15 cellular contexts compared by ENCODE assay signal in the genomic region with DNA sequence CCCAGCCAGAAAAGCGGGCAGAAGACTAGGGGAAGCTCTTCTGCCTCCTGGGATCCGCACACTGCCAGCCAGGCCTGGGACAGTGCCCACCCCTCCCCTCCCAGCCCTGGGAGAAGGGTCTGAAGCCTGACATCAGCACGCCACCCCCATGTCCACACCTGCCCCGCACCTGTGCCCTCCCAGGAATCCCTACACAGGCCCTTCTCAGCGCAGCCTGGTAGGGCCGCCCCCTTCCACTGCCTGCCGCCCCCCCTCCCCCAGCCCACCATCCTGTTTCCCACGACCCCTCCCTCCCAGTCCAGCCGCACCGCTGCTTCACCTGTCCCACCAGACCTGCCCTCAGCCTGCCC. TPM values are rescaled to one million over a fixed set of nuclear protein-coding genes. Genes with fewer than 3 reads are reported as not detected.
A peak's percentile ranks its signal among the peaks of the same experiment; 100 is the strongest.
DNase-seq lines count a peak whose midpoint lies in the region; ATAC-seq and TF ChIP-seq lines count a peak whose summit lies in the region.
"Had no signal": no experiment of that assay in that cellular context is flagged by ENCODE, and none has a peak within 500 bp of the region (broad histone marks: within the 10 kb centered on the region; RNA-seq: fewer than 3 reads in every experiment).

No MANE protein-coding gene starts in this region.

- intact Hi-C loops in upper lobe of right lung (cut with DNase I) = no loop called here

- H3K36me3 Mint-ChIP-seq in H9 (ENCODE audit: insufficient read depth in 1 of 3, low read depth in 3 of 3) = no peaks in the 10 kb centered on the region; a peak in 1 of 7 replicates

- H3K56ac ChIP-seq in H9 (ENCODE audit: insufficient read length, low read depth, low read length) = no peak overlapping the region

- H3T11ph ChIP-seq in H9 (ENCODE audit: low read length) = no peak overlapping the region

- H3K18ac ChIP-seq in H9 (ENCODE audit: insufficient read length, low read depth, low read length) (no peak overlapping the region), trophoblast cell (ENCODE audit: low read length) (no peak overlapping the region)

- WGBS in H9 (ENCODE audit: extremely low coverage, insufficient read length, low lambda C conversion rate) = no CpG with 5 or more reads among the region's 10 CpGs
- no CpG with 5 or more reads among the region's 10 CpGs for WGBS in trophoblast cell (ENCODE audit: extremely low coverage, insufficient coverage, insufficient read length)

- no peak overlapping the region for H2BK5ac ChIP-seq in H9 (ENCODE audit: insufficient read length, low read length)
- H2BK5ac ChIP-seq in trophoblast cell (ENCODE audit: low read depth, low read length, poor library complexity) = no peak overlapping the region

- no peak overlapping the region for H3K27ac ChIP-seq in H9 (ENCODE audit: insufficient read length, low read depth, low read length)
- H3K27ac ChIP-seq in SK-N-MC = no peak overlapping the region
- no peak overlapping the region for H3K27ac ChIP-seq in trophoblast cell (ENCODE audit: low read depth, low read length)
- H3K27ac ChIP-seq in upper lobe of right lung = no peak overlapping the region
- H3K27ac ChIP-seq: psoas muscle, thoracic aorta had no signal

- H3K23me2 ChIP-seq in H9 (ENCODE audit: insufficient read length, low read depth, low read length, poor library complexity, severe bottlenecking) = peaks cover 3% of the 10 kb centered on the region

- H3K27me3 Mint-ChIP-seq in H9 (ENCODE audit: low read depth) = peaks cover 83% of the 10 kb centered on the region

- TF ChIP-seq CTCF in H9 (conservative IDR thresholded peaks at IDR 0.05) = no peak
- TF ChIP-seq CTCF in upper lobe of right lung (IDR thresholded peaks at IDR 0.05) = no peak

- H3K4me1 ChIP-seq in H9 (ENCODE audit: insufficient read depth, low read length) = no peaks in the 10 kb centered on the region
- peaks cover 0 to 3% of the 10 kb centered on the region in 2 experiments for H3K4me1 ChIP-seq in trophoblast cell (ENCODE audit: control insufficient read depth in 1 of 2, insufficient read depth in 2 of 2, low read length in 2 of 2)
- peaks cover 7% of the 10 kb centered on the region for H3K4me1 ChIP-seq in upper lobe of right lung
- H3K4me1 ChIP-seq: psoas muscle had no signal

- H4K20me1 ChIP-seq in H9 (ENCODE audit: control insufficient read depth, insufficient read depth, insufficient read length) = no peaks in the 10 kb centered on the region

- no peak overlapping the region for H2BK20ac ChIP-seq in H9 (ENCODE audit: low read depth, low read length, poor library complexity, severe bottlenecking)

- H3K9me3 ChIP-seq in H9 (ENCODE audit: control insufficient read depth, low read depth, low read length) (no peaks in the 10 kb centered on the region), SK-N-MC (ENCODE audit: low read depth, low read length) (no peaks in the 10 kb centered on the region), iPS-18c (ENCODE audit: control insufficient read depth, insufficient read depth, low read length) (no peaks in the 10 kb centered on the region), trophoblast cell (ENCODE audit: insufficient read depth, low read depth, low read length) (peaks cover 5% of the 10 kb centered on the region), upper lobe of right lung (no peaks in the 10 kb centered on the region)
- H3K9me3 ChIP-seq: psoas muscle, thoracic aorta had no signal

- no peaks in the 10 kb centered on the region; a peak in 1 of 5 replicates for H3K9me3 Mint-ChIP-seq in H9
- H3K9me3 Mint-ChIP-seq: activated B cell treated with CpG ODN at 0.5 μM for 24 hours; activated T-helper 17 cell treated with anti-CD3 and anti-CD28 coated beads, Interleukin-2, amount 50 U/mL, for 72 hours; central memory CD8-positive, alpha-beta T cell; IgD-negative memory B cell had no signal

- H3K4ac ChIP-seq in H9 (ENCODE audit: low read depth, low read length) (no peak overlapping the region), trophoblast cell (ENCODE audit: low read depth, low read length) (no peak overlapping the region)

- no peak overlapping the region for H2BK12ac ChIP-seq in H9 (ENCODE audit: insufficient read length, low read depth, low read length)
- no peak overlapping the region for H2BK12ac ChIP-seq in trophoblast cell (ENCODE audit: low read length)

- H2AFZ ChIP-seq in H9 (ENCODE audit: low read length) (no peak overlapping the region), trophoblast cell (ENCODE audit: insufficient read depth, low read length, poor library complexity) (no peak overlapping the region)

- H3K79me1 ChIP-seq in H9 (ENCODE audit: insufficient read depth, low read depth, low read length, poor library complexity, severe bottlenecking) (no peaks in the 10 kb centered on the region), trophoblast cell (ENCODE audit: low read length) (no peaks in the 10 kb centered on the region)

- no peak overlapping the region for H2BK15ac ChIP-seq in H9 (ENCODE audit: low read depth, low read length)

- peak overlapping the region; percentile 74 for H3K4me3 ChIP-seq in SK-N-MC
- H3K4me3 ChIP-seq in iPS-18c (ENCODE audit: insufficient read depth, low read depth, low read length) = peak overlapping the region; percentile 64
- no peak overlapping the region for H3K4me3 ChIP-seq in trophoblast cell (ENCODE audit: low read depth, low read length)
- H3K4me3 ChIP-seq in upper lobe of right lung = no peak overlapping the region
- H3K4me3 ChIP-seq: psoas muscle had no signal

- H3K79me2 ChIP-seq in H9 (ENCODE audit: insufficient read depth, low read length) = no peaks in the 10 kb centered on the region
- H3K79me2 ChIP-seq in trophoblast cell (ENCODE audit: control insufficient read depth, insufficient read depth, low read length, poor library complexity) = no peaks in the 10 kb centered on the region

- H3K27ac Mint-ChIP-seq in H9 = no peak overlapping the region
- H3K27ac Mint-ChIP-seq: activated B cell treated with CpG ODN at 0.5 μM for 24 hours; activated T-helper 17 cell treated with anti-CD3 and anti-CD28 coated beads, Interleukin-2, amount 50 U/mL, for 72 hours; IgD-negative memory B cell had no signal

- no peak overlapping the region for H2AK5ac ChIP-seq in H9 (ENCODE audit: insufficient read length, low read length)
- no peak overlapping the region for H2AK5ac ChIP-seq in trophoblast cell (ENCODE audit: low read length)

- H2BK120ac ChIP-seq in H9 (ENCODE audit: low read depth, low read length, poor library complexity, severe bottlenecking) (no peak overlapping the region), trophoblast cell (ENCODE audit: insufficient read depth, low read length, poor library complexity) (no peak overlapping the region)

- H3K36me3 ChIP-seq in SK-N-MC (ENCODE audit: insufficient read depth, low read length) (no peaks in the 10 kb centered on the region), trophoblast cell (ENCODE audit: control insufficient read depth in 1 of 2, insufficient read depth in 2 of 2, low read length in 2 of 2) (no peaks in the 10 kb centered on the region), upper lobe of right lung (no peaks in the 10 kb centered on the region)
- H3K36me3 ChIP-seq: thoracic aorta had no signal

- no peak for ATAC-seq in GM18867 (IDR thresholded peaks at IDR 0.05; ENCODE audit: unreplicated experiment)
- no peak for ATAC-seq in upper lobe of right lung

- DNase-seq in H9 (no peak), SK-N-MC (ENCODE audit: low read depth, low spot score) (no peak), trophoblast cell (no peak), NCI-H1417 (lab: John Stamatoyannopoulos, UW) (no peak), upper lobe of right lung (no peak)

- peaks cover 2 to 10% of the 10 kb centered on the region in 2 experiments for H3K4me1 Mint-ChIP-seq in H9
- H3K4me1 Mint-ChIP-seq: activated T-helper 17 cell treated with anti-CD3 and anti-CD28 coated beads, Interleukin-2, amount 50 U/mL, for 72 hours; central memory CD8-positive, alpha-beta T cell had no signal

- H4K8ac ChIP-seq in H9 (replicated peaks; ENCODE audit: insufficient read length, low read depth, low read length) = no peak overlapping the region
- H4K8ac ChIP-seq in trophoblast cell (ENCODE audit: low read depth, low read length) = no peak overlapping the region

- H3K27me3 ChIP-seq in H9 (ENCODE audit: insufficient read depth, low read length) (peaks cover 3% of the 10 kb centered on the region; the same call in 1 of the 2 replicates), trophoblast cell (ENCODE audit: insufficient read depth, low read length) (peaks cover 1% of the 10 kb centered on the region), upper lobe of right lung (peaks cover 36% of the 10 kb centered on the region)

- H3K4me2 ChIP-seq in H9 (ENCODE audit: insufficient read depth, insufficient read length, low read length) (peak overlapping the region; percentile 66), trophoblast cell (ENCODE audit: low read length) (peak overlapping the region; percentile 70)

- H3K23ac ChIP-seq in H9 (ENCODE audit: insufficient read length, low read depth, low read length) (no peak overlapping the region), trophoblast cell (ENCODE audit: low read length) (no peak overlapping the region)

- no peak overlapping the region for H4K91ac ChIP-seq in H9 (ENCODE audit: insufficient read length, low read depth, low read length)
- H4K91ac ChIP-seq in trophoblast cell (ENCODE audit: low read depth, low read length) = no peak overlapping the region

- no peak overlapping the region for H3K14ac ChIP-seq in H9 (ENCODE audit: insufficient read depth, low read length)
- no peak overlapping the region for H3K14ac ChIP-seq in trophoblast cell (ENCODE audit: low read length)

- no peak overlapping the region for H3K9ac ChIP-seq in H9 (ENCODE audit: extremely low read depth, insufficient read length, low read length)
- H3K9ac ChIP-seq in SK-N-MC (ENCODE audit: insufficient read length) = no peak overlapping the region
- no peak overlapping the region for H3K9ac ChIP-seq in trophoblast cell (ENCODE audit: low read length)

- no peak overlapping the region for H4K5ac ChIP-seq in H9 (ENCODE audit: insufficient read length, low read depth, low read length)

- no peak overlapping the region for H4K12ac ChIP-seq in trophoblast cell (ENCODE audit: low read depth, low read length)

- H3K4me3 Mint-ChIP-seq in H9 = peak overlapping the region; percentile 54 to 73; a peak in 4 of 5 replicates
- H3K4me3 Mint-ChIP-seq: activated B cell treated with CpG ODN at 0.5 μM for 24 hours; activated T-helper 17 cell treated with anti-CD3 and anti-CD28 coated beads, Interleukin-2, amount 50 U/mL, for 72 hours; central memory CD8-positive, alpha-beta T cell had no signal

RNA-seq across cellular contexts. Expression of a gene that starts 10.6 kb away (rescaled TPM):
- total RNA-seq in H9 (2021) (not detected in 2 replicates), upper lobe of right lung (not detected)
- not detected in 2 replicates for polyA plus RNA-seq in trophoblast cell (2013)
- total RNA-seq: psoas muscle; T-helper 1 cell treated with Interleukin-12 subunit alpha and Interleukin-12 subunit beta and Interleukin-4 antibody, amounts not matched to agents 30 ng/mL and 1 ng/mL, for 36 hours; thoracic aorta had no signal
- polyA plus RNA-seq: adipose tissue had no signal

RNA-seq across cellular contexts. Expression of a gene that starts 36.6 kb away (rescaled TPM):
- total RNA-seq in H9 (2021) = 77.4 and 79.4 TPM in 2 replicates
- polyA plus RNA-seq in trophoblast cell (2013) = 11.0 and 11.7 TPM in 2 replicates
- total RNA-seq in upper lobe of right lung = 3.4 TPM

RNA-seq across cellular contexts. Expression of a gene that starts 55.5 kb away (rescaled TPM):
- total RNA-seq in H9 (2021) = 1.2 and 2.9 TPM in 2 replicates
- 1.2 and 1.5 TPM in 2 replicates for polyA plus RNA-seq in trophoblast cell (2013)
- 4.9 TPM for total RNA-seq in upper lobe of right lung

Comparison
In these comparisons a context has a peak if more than half of its experiments do, and no peak if none do; other contexts are left out.
1. H3K4me3 ChIP-seq: peak in SK-N-MC (single experiment) and iPS-18c (single experiment); none in trophoblast cell (single experiment) and upper lobe of right lung (single experiment).
2. RNA of a gene that starts 36.6 kb away (total RNA-seq): 77.4 to 79.4 TPM in H9; 3.4 TPM in upper lobe of right lung (single experiment); every median in the first group is over 10 times any median in the second.